Comparison of ENCODE assay signal across 7 cellular contexts in genomic region chr3:27659279-27660021, GRCh38.
DNase-seq lines count a peak whose midpoint lies in the region; ATAC-seq, FAIRE-seq and TF ChIP-seq lines count a peak whose summit lies in the region.

No MANE protein-coding gene starts in this region.

- H3K27me3 ChIP-seq in brain microvascular endothelial cell (replicated peaks): no peaks in the 10 kb centered on the region

- ATAC-seq in GM21526 (IDR thresholded peaks at IDR 0.05; ENCODE audit: low FRiP score, unreplicated experiment) (peak; percentile 72), left colon (peak; percentile 77)

- H3K4me3 ChIP-seq in brain microvascular endothelial cell (ENCODE audit: low read depth, low read length): no peak overlapping the region

- in situ Hi-C loops in brain microvascular endothelial cell (cut with HindIII; ENCODE audit: low pct_ligation_motif_present, low sequenced_read_pairs): no loop called here

- TF ChIP-seq CTCF in GM10266 (IDR thresholded peaks at IDR 0.05; ENCODE audit: control insufficient read depth, insufficient read depth, low read depth, missing control alignments): peak; percentile 80
- TF ChIP-seq CTCF in brain microvascular endothelial cell (IDR thresholded peaks at IDR 0.05; ENCODE audit: low read depth, low read length, missing control alignments): peak; percentile 92

- no peak for FAIRE-seq in HTR-8/SVneo (lab: Jason Lieb, UNC)

- no peaks in the 10 kb centered on the region for H3K36me3 ChIP-seq in brain microvascular endothelial cell (replicated peaks)

- intact Hi-C loops in left colon (cut with DNase I, micrococcal nuclease): no loop called here

- H3K27ac ChIP-seq in brain microvascular endothelial cell: no peak overlapping the region

- DNase-seq in GM10266 (ENCODE audit: extremely low spot score) (peak; percentile 40), HTR-8/SVneo (ENCODE audit: insufficient read length, low spot score) (peak; percentile 67), T follicular helper cell (ENCODE audit: low read depth) (peak; percentile 11), brain microvascular endothelial cell (peak; percentile 51), left colon (peak; percentile 33 to 60)
- DNase-seq in stimulated activated CD8-positive, alpha-beta memory T cell treated with anti-CD3 and anti-CD28 coated beads, Interleukin-4, amount 100 ng/mL, for 48 hours: peak; percentile 61

Comparison
In these comparisons a context has a peak if more than half of its experiments do, and no peak if none do; other contexts are left out.
1. DNase-seq: peak in every context shown above with its lines; median percentile 67 in HTR-8/SVneo; 61 in stimulated activated CD8-positive, alpha-beta memory T cell treated with anti-CD3 and anti-CD28 coated beads, Interleukin-4, amount 100 ng/mL, for 48 hours; 51 in brain microvascular endothelial cell; 46 in left colon; 40 in GM10266; 11 in T follicular helper cell.